ENCODE assay signal across 8 cellular contexts in the genomic region with DNA sequence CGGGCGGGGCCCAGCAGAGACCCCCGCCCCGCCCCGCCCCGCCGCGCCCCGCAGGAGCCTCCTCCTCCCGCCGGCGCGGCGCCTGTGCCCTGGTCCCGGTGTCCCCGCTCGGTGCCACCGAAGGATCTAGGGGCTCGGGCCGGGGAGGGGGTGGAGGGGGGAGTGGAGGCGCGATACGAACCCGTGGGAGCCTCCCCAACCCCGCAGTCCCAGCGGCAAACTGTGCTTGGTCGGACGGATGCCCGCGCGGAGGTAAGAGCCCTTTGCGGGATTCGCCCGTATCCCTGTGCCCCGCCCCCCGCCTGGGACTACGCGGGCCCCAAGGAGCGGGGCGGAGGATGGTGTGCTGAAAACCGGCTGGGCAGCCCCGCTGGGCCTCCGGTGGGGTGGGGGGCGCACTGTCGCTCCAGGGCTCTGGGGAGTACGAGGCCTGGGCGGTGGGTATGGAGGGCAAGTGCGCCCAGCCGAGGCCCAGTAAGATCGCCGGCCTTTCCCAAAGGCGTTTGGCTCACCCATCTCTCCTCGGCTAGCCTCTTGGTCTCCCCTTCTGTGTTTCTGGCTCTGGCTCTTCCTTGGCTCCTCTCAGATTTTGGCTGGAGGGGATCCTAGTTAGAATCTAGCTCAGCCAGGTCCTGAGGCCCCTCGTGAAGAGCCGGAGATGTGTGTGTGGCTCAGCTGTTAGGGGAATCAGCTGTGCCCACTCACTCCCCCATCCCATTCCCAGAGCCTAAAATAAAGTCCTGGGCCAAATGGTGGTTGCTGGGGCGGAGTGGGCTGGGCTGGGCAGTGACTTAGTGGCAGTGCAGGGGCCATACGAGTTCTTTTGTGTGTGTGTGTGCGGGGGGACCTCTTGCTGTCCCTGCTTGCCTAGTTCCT.
A peak's percentile ranks its signal among the peaks of the same experiment; 100 is the strongest.
DNase-seq lines count a peak whose midpoint lies in the region; ATAC-seq, FAIRE-seq and TF ChIP-seq lines count a peak whose summit lies in the region.

No MANE protein-coding gene starts in this region.

- 19% methylated on average over 26 of the region's 58 CpGs for WGBS in GM12878 (ENCODE audit: insufficient coverage, insufficient replicate concordance, low lambda C conversion rate, missing lambda C conversion rate)

- peak overlapping the region; percentile 29 for H3K27ac Mint-ChIP-seq in stimulated activated effector memory CD8-positive, alpha-beta T cell treated with anti-CD3 and anti-CD28 coated beads, Interleukin-12 subunit alpha, Interleukin-12 subunit beta, amount 100 ng/mL, for 72 hours

- H4K20me1 ChIP-seq in GM12878 (ENCODE audit: control insufficient read depth, insufficient read depth) = no peaks in the 10 kb centered on the region

- peak overlapping the region; percentile 18 for H3K4me3 ChIP-seq in cardiac muscle cell
- H3K4me3 ChIP-seq in Jurkat, Clone E6-1 (ENCODE audit: low read length) = peak overlapping the region; percentile 72
- H3K4me3 ChIP-seq in GM12878 = peak overlapping the region; percentile 69

- no peaks in the 10 kb centered on the region for H3K4me1 Mint-ChIP-seq in stimulated activated effector memory CD8-positive, alpha-beta T cell treated with anti-CD3 and anti-CD28 coated beads, Interleukin-12 subunit alpha, Interleukin-12 subunit beta, amount 100 ng/mL, for 72 hours

- peak overlapping the region; percentile 61 for H2AFZ ChIP-seq in GM12878 (ENCODE audit: control insufficient read depth, low read depth, low read length)

- SMC1A ChIA-PET in GM12878 (lab: Charles Lee; ENCODE audit: uncharacterized antibody, unreplicated experiment) = interaction anchor here (1.0 kb wide), 1 partner anchor 42 kb away, joined by 3 read pairs; no protein-coding TSS in a partner anchor

- TF ChIP-seq EP300 in GM12878 (IDR thresholded peaks at IDR 0.05; ENCODE audit: borderline replicate concordance in 1 of 2, control insufficient read depth in 1 of 2, low read depth in 2 of 2, low read length in 2 of 2) = no peak

- TF ChIP-seq RAD21 in GM12878 (IDR thresholded peaks at IDR 0.05; ENCODE audit: insufficient read depth, low read depth, low read length) = no peak

- H3K9me3 ChIP-seq in cardiac muscle cell (ENCODE audit: low read depth) (no peaks in the 10 kb centered on the region), GM12878 (replicated peaks; ENCODE audit: control insufficient read depth, insufficient read depth, low read length) (no peaks in the 10 kb centered on the region)

- peak overlapping the region; percentile 91 for H3K4me2 ChIP-seq in GM12878 (ENCODE audit: control insufficient read depth, insufficient read depth)

- POLR2A ChIA-PET in GM12878 (lab: Charles Lee) = no interaction called here

- intact Hi-C loops in left ventricle myocardium superior (cut with micrococcal nuclease) = no loop called here
- intact Hi-C loops in GM12878 (cut with micrococcal nuclease; ENCODE audit: unreplicated experiment) = no loop called here

- RAD21 ChIA-PET in GM12878 (lab: Charles Lee; ENCODE audit: unreplicated experiment) = no interaction called here

- no TSS peak for BruUV-seq in GM12878 (replicated peaks; lab: Mats Ljungman, UMichigan)

- DNase-seq in cardiac muscle cell (ENCODE audit: low read depth in 1 of 2, low spot score in 1 of 2) = no peak
- no peak for DNase-seq in left ventricle myocardium superior
- DNase-seq in Jurkat, Clone E6-1 (ENCODE audit: low read depth, low spot score) = no peak
- no peak for DNase-seq in GM12878 (ENCODE audit: low read depth, low spot score)
- DNase-seq in stimulated activated effector memory CD8-positive, alpha-beta T cell treated with anti-CD3 and anti-CD28 coated beads, Interleukin-12 subunit alpha, Interleukin-12 subunit beta, amount 100 ng/mL, for 72 hours (ENCODE audit: low spot score in 2 of 2) = no peak
- DNase-seq in D721Med (ENCODE audit: insufficient read length, low spot score) = no peak
- DNase-seq in activated gamma-delta T cell treated with Interleukin-2 at 50 U/mL for 16 hours = no peak

- H3K27me3 ChIP-seq in cardiac muscle cell = peaks cover 100% of the 10 kb centered on the region
- no peaks in the 10 kb centered on the region for H3K27me3 ChIP-seq in GM12878 (replicated peaks in 1 of 2; ENCODE audit: control insufficient read depth in 2 of 2, insufficient read depth in 2 of 2, low read length in 1 of 2)

- in situ Hi-C loops in GM12878 (cut with MboI) = no loop called here

- FAIRE-seq in GM12878 (lab: Jason Lieb, UNC) (no peak), D721Med (lab: Jason Lieb, UNC) (no peak)

- no peak for TF ChIP-seq CTCF in cardiac muscle cell (IDR thresholded peaks at IDR 0.05; ENCODE audit: low read depth, low read length)
- no peak for TF ChIP-seq CTCF in GM12878 (IDR thresholded peaks at IDR 0.05 in 2 of 3, conservative IDR thresholded peaks at IDR 0.05 in 1 of 3; ENCODE audit: control insufficient read depth in 2 of 3, extremely low read depth in 1 of 3, insufficient read depth in 1 of 3, low read depth in 3 of 3, low read length in 3 of 3)
- no peak for TF ChIP-seq CTCF in D721Med (IDR thresholded peaks at IDR 0.05; ENCODE audit: insufficient read depth, missing control alignments)

- CTCF ChIA-PET in GM12878 (lab: Yijun Ruan, JAX) = interaction anchor here (1.0 to 5.9 kb wide), 7 partner anchors 17 to 194 kb away, joined by 3 to 68 read pairs (median 4); partner anchors contain the start of gene POLG

- H3K36me3 Mint-ChIP-seq in stimulated activated effector memory CD8-positive, alpha-beta T cell treated with anti-CD3 and anti-CD28 coated beads, Interleukin-12 subunit alpha, Interleukin-12 subunit beta, amount 100 ng/mL, for 72 hours = no peaks in the 10 kb centered on the region

- TF ChIP-seq POLR2A in GM12878 (IDR thresholded peaks at IDR 0.05; ENCODE audit: low read depth, low read length) = no peak; the same call in 1 of the 2 replicates

- H3K79me2 ChIP-seq in GM12878 (ENCODE audit: control insufficient read depth, insufficient read depth, low read length) = no peaks in the 10 kb centered on the region; the same call in 1 of the 2 replicates

- ATAC-seq in left ventricle myocardium superior (no peak), GM12878 (peak; percentile 47), HG03139 (IDR thresholded peaks at IDR 0.05; ENCODE audit: unreplicated experiment) (no peak)
- peak; percentile 3 for ATAC-seq in stimulated activated effector memory CD8-positive, alpha-beta T cell treated with anti-CD3 and anti-CD28 coated beads, Interleukin-12 subunit alpha, Interleukin-12 subunit beta, amount 100 ng/mL, for 72 hours

- no peak overlapping the region for H3K27ac ChIP-seq in cardiac muscle cell
- no peak overlapping the region for H3K27ac ChIP-seq in GM12878 (ENCODE audit: control insufficient read depth, insufficient read depth)

- no peaks in the 10 kb centered on the region for H3K9me3 Mint-ChIP-seq in stimulated activated effector memory CD8-positive, alpha-beta T cell treated with anti-CD3 and anti-CD28 coated beads, Interleukin-12 subunit alpha, Interleukin-12 subunit beta, amount 100 ng/mL, for 72 hours

- no peaks in the 10 kb centered on the region for H3K36me3 ChIP-seq in cardiac muscle cell
- no peaks in the 10 kb centered on the region for H3K36me3 ChIP-seq in GM12878 (ENCODE audit: control insufficient read depth in 2 of 2, insufficient read depth in 2 of 2, low read length in 1 of 2)

- H3K4me1 ChIP-seq in cardiac muscle cell (ENCODE audit: low read depth) = no peaks in the 10 kb centered on the region
- peaks cover 13% of the 10 kb centered on the region; the same call in 1 of the 2 replicates for H3K4me1 ChIP-seq in GM12878 (ENCODE audit: control insufficient read depth, insufficient read depth, low read length)

- H3K9ac ChIP-seq in GM12878 (ENCODE audit: control insufficient read depth, insufficient read depth, low read length) = peak overlapping the region; percentile 64

- H3K4me3 Mint-ChIP-seq in stimulated activated effector memory CD8-positive, alpha-beta T cell treated with anti-CD3 and anti-CD28 coated beads, Interleukin-12 subunit alpha, Interleukin-12 subunit beta, amount 100 ng/mL, for 72 hours = peak overlapping the region; percentile 62

TF ChIP-seq in GM12878, 131 proteins besides CTCF, POLR2A, EP300 and RAD21:
- TF ChIP-seq WRNIP1 (IDR thresholded peaks at IDR 0.05; ENCODE audit: borderline replicate concordance, low read depth, low read length) (no peak), EZH2 (IDR thresholded peaks at IDR 0.05; ENCODE audit: borderline replicate concordance, control insufficient read depth, low read depth, low read length) (no peak), SKIL (IDR thresholded peaks at IDR 0.05; ENCODE audit: low read depth, poor library complexity, severe bottlenecking) (no peak)
TF ChIP-seq in GM12878: peak in this region for 0.

Comparison
In these comparisons a context has a peak if more than half of its experiments do, and no peak if none do; other contexts are left out.
1. H3K4me3 ChIP-seq: peak in every context shown above with its lines; median percentile 72 in Jurkat, Clone E6-1; 69 in GM12878; 18 in cardiac muscle cell.
2. ATAC-seq: peak in GM12878 (single experiment) and stimulated activated effector memory CD8-positive, alpha-beta T cell treated with anti-CD3 and anti-CD28 coated beads, Interleukin-12 subunit alpha, Interleukin-12 subunit beta, amount 100 ng/mL, for 72 hours (single experiment); none in left ventricle myocardium superior (single experiment) and HG03139 (single experiment).